ENCODE assay signal across 20 cellular contexts in the genomic region with DNA sequence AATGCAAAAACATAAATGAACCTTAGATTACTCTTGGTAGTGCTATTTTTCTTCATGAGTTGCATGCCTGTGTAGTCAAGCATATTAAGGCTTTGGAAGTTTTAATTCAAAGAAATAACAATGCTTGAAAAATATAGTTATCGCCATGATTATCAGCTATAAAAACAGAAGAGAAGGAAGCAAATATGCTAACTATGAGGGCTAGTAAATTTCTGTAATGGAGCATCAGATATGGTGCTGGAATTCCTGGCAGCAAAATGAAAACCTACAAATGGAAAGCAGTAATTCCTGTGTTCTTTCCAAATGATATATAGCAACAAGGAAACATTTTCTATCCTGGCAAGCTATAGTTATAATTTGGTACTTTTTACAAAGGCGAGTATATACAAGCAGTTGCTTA.
"Had no signal": no experiment of that assay in that cellular context is flagged by ENCODE, and none has a peak within 500 bp of the region (broad histone marks: within the 10 kb centered on the region; RNA-seq: fewer than 3 reads in every experiment).

No MANE protein-coding gene starts in this region.

- DNase-seq: activated CD4-positive, alpha-beta memory T cell treated with anti-CD3 and anti-CD28 coated beads, Interleukin-2, amount 10 ng/mL, durations not matched to agents 7 days and 5 days; activated CD4-positive, alpha-beta T cell treated with anti-CD3 and anti-CD28 coated beads for 4 hours; activated CD8-positive, alpha-beta memory T cell treated with anti-CD3 and anti-CD28 coated beads, Interleukin-2, amount 10 ng/mL, durations not matched to agents 7 days and 5 days; activated naive CD8-positive, alpha-beta T cell treated with anti-CD3 and anti-CD28 coated beads for 36 hours; amygdala; cortex of kidney; effector CD4-positive, alpha-beta T cell; foreskin melanocyte; left ventricle myocardium inferior; naive thymus-derived CD4-positive, alpha-beta T cell; pancreas; right lobe of liver; stimulated activated CD4-positive, alpha-beta T cell treated with anti-CD3 and anti-CD28 coated beads, Interleukin-4, amount 100 ng/mL, for 24 hours; stimulated activated naive B cell treated with anti-CD40 and anti-IgM and Interleukin-4, amounts not matched to agents 10 μg/mL and 1 μg/mL and 100 μg/mL, for 72 hours; T-cell; upper lobe of left lung had no signal

- ATAC-seq: activated CD8-positive, alpha-beta memory T cell treated with anti-CD3 and anti-CD28 coated beads, Interleukin-2, amount 10 ng/mL, durations not matched to agents 7 days and 5 days; naive thymus-derived CD4-positive, alpha-beta T cell; pancreas; right lobe of liver; stimulated activated naive B cell treated with anti-CD40 and anti-IgM and Interleukin-4, amounts not matched to agents 10 μg/mL and 1 μg/mL and 100 μg/mL, for 72 hours; T-cell; WTC11 had no signal

- H3K4me3 ChIP-seq: esophagus muscularis mucosa, left ventricle myocardium inferior, pancreas, right lobe of liver, smooth muscle cell, thoracic aorta, upper lobe of left lung had no signal

- H3K4me1 ChIP-seq: pancreas, right lobe of liver had no signal

- H3K9me3 ChIP-seq: esophagus muscularis mucosa, left ventricle myocardium inferior, pancreas, right lobe of liver, thoracic aorta, upper lobe of left lung had no signal

- H3K27me3 ChIP-seq: esophagus muscularis mucosa, pancreas, right lobe of liver, upper lobe of left lung had no signal

- H3K36me3 ChIP-seq: pancreas, right lobe of liver, thoracic aorta had no signal

- H3K27ac ChIP-seq: esophagus muscularis mucosa, left ventricle myocardium inferior, pancreas, right lobe of liver, thoracic aorta, upper lobe of left lung had no signal
